In the genomic region with DNA sequence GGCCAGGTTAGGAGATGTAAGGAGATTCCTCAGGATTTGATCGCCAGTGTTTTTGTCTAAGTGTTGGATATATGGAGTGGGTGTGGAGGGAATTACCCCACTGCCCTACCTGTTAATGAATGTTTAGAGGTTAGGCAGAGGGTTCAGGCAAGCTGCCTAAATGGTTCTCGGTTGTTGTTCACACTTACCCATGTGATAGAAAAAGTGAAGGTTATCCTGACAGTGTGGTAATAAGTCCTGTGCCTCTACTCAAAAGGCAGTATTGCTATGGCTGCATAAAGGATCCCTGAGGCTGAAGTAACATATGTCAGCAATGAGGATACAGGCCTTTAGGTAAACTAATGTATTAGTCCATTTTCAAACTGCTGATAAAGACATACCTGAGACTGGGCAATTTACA, we compare ENCODE assay signal across 28 cellular contexts.
"Had no signal": no experiment of that assay in that cellular context is flagged by ENCODE, and none has a peak within 500 bp of the region (broad histone marks: within the 10 kb centered on the region; RNA-seq: fewer than 3 reads in every experiment).

No MANE protein-coding gene starts in this region.

- H3K27ac ChIP-seq: SJCRH30, VCaP had no signal

- H3K36me3 ChIP-seq: SJCRH30 had no signal

- H3K4me2 ChIP-seq: SK-N-SH had no signal

- DNase-seq: activated CD4-positive, alpha-beta T cell treated with anti-CD3 and anti-CD28 coated beads, Interleukin-2, amount 10 ng/mL, durations not matched to agents 7 days and 5 days; activated CD4-positive, CD25-positive, alpha-beta regulatory T cell; activated CD8-positive, alpha-beta memory T cell treated with anti-CD3 and anti-CD28 coated beads, Interleukin-2, amount 50 U/mL, for 4 hours; activated CD8-positive, alpha-beta T cell treated with anti-CD3 and anti-CD28 coated beads for 36 hours; activated gamma-delta T cell treated with Interleukin-2 at 50 U/mL for 16 hours; activated naive CD4-positive, alpha-beta T cell treated with anti-CD3 and anti-CD28 coated beads, Interleukin-2, amount 10 ng/mL, durations not matched to agents 7 days and 5 days; activated naive CD8-positive, alpha-beta T cell treated with anti-CD3 and anti-CD28 coated beads for 36 hours; activated T-cell treated with anti-CD3 and anti-CD28 coated beads, Interleukin-2, amount 50 U/mL, for 72 hours; anterior cingulate cortex; cerebellar nuclear complex; NCI-H1092; NCI-H1417; NCI-H2029; NCI-H2107; NCI-H2171 treated with DMSO at 0.1 percent for 48 hours; NCI-H345; NCI-H510A; NCI-H526 treated with DMSO at 0.1 percent for 48 hours; NCI-H82; NK-92 treated with Interleukin-12 subunit alpha and Interleukin-12 subunit beta, amount 100 ng/mL, for 24 hours; OCI-M1; RPMI8226; SJCRH30; SK-N-SH; T-helper 1 cell had no signal

- H3K27me3 ChIP-seq: SJCRH30 had no signal

- ATAC-seq: activated CD8-positive, alpha-beta T cell treated with anti-CD3 and anti-CD28 coated beads for 36 hours; activated T-cell treated with anti-CD3 and anti-CD28 coated beads, Interleukin-2, amount 50 U/mL, for 72 hours; Panc1; Right ventricle myocardium inferior had no signal

- H3K9me3 ChIP-seq: SK-N-SH had no signal

- H3K4me3 ChIP-seq: SJCRH30 had no signal
